In genomic region chr5:25446061-25446420, GRCh38 we compare ENCODE assay signal across 2 cellular contexts.
TF ChIP-seq lines count a peak whose summit lies in the region.

No MANE protein-coding gene starts in this region.

TF ChIP-seq in WTC11, 78 proteins besides CTCF, POLR2A, EP300 and RAD21:
- TF ChIP-seq USF2 (CRISPR knock-in tag; IDR thresholded peaks at IDR 0.05) (0 out of 2 replicates have a peak, but pooled peaks have one; percentile 3), ZNF423 (CRISPR knock-in tag; IDR thresholded peaks at IDR 0.05) (0 out of 2 replicates have a peak, but pooled peaks have one; percentile 14), ZNF532 (CRISPR knock-in tag; IDR thresholded peaks at IDR 0.05; ENCODE audit: borderline replicate concordance) (0 out of 2 replicates have a peak, but pooled peaks have one; percentile 68)

TF ChIP-seq in H1, 55 proteins besides CTCF, POLR2A, EP300 and RAD21:
- TF ChIP-seq CHD7 (IDR thresholded peaks at IDR 0.05; ENCODE audit: insufficient replicate concordance, low read length): peak; percentile 56
- 0 out of 2 replicates have a peak, but pooled peaks have one; percentile 6 for TF ChIP-seq POLR2AphosphoS5 (IDR thresholded peaks at IDR 0.05; ENCODE audit: low read depth, low read length)
